10 cellular contexts compared by ENCODE assay signal in the genomic region with DNA sequence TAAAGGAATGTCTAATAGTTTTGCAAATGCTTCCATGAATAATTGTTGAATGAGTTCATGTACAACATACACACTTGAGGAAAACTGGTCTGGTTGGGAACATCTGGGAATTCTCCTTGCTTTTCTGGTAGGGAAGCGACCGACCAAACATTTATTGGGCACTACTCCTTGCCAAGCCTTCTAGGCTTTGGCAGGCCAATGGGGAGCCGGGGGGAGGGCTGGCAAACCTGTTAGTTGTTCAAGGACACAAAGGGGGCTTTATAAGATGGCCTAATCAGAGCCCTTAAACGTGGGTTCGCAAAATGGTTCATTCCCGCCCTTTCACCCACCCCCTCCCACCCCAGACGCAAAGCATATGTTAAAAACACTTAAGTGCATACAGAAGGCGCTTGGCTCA. TPM values are rescaled to one million over a fixed set of nuclear protein-coding genes. Genes with fewer than 3 reads are reported as not detected.
DNase-seq lines count a peak whose midpoint lies in the region; ATAC-seq and TF ChIP-seq lines count a peak whose summit lies in the region.
"Had no signal": no experiment of that assay in that cellular context is flagged by ENCODE, and none has a peak within 500 bp of the region (broad histone marks: within the 10 kb centered on the region; RNA-seq: fewer than 3 reads in every experiment).

No MANE protein-coding gene starts in this region.

- H3K27ac ChIP-seq in lung (ENCODE audit: low read depth in 1 of 2, low read length in 1 of 2) = peak overlapping the region in 1 of 2 donors; percentile 71

- H3K4me1 ChIP-seq in lung (ENCODE audit: control insufficient read depth in 2 of 2, insufficient read depth in 2 of 2, low read length in 2 of 2) = peaks cover 0 to 5% of the 10 kb centered on the region in 2 donors

- H3K27ac Mint-ChIP-seq in activated T-cell treated with anti-CD3 and anti-CD28 coated beads, Interleukin-2, amount 50 U/mL, for 72 hours = no peak overlapping the region
- no peak overlapping the region for H3K27ac Mint-ChIP-seq in activated T-cell treated with anti-CD3 and anti-CD28 coated beads, Interleukin-2, amount 50 U/mL, for 24 hours
- no peak overlapping the region for H3K27ac Mint-ChIP-seq in endothelial cell (ENCODE audit: unreplicated experiment)
- H3K27ac Mint-ChIP-seq: activated naive CD4-positive, alpha-beta T cell treated with anti-CD3 and anti-CD28 coated beads for 36 hours had no signal

- 6 to 8% methylated on average over 8 of the region's 8 CpGs for WGBS in lung, 2 donors

- H3K27me3 Mint-ChIP-seq in activated T-cell treated with anti-CD3 and anti-CD28 coated beads, Interleukin-2, amount 50 U/mL, for 72 hours (ENCODE audit: low read depth) = peaks cover 78% of the 10 kb centered on the region
- H3K27me3 Mint-ChIP-seq in activated T-cell treated with anti-CD3 and anti-CD28 coated beads, Interleukin-2, amount 50 U/mL, for 24 hours = peaks cover 69% of the 10 kb centered on the region
- peaks cover 5% of the 10 kb centered on the region for H3K27me3 Mint-ChIP-seq in endothelial cell (ENCODE audit: unreplicated experiment)

- peaks cover 1 to 5% of the 10 kb centered on the region in 2 donors for H3K36me3 Mint-ChIP-seq in activated T-cell treated with anti-CD3 and anti-CD28 coated beads, Interleukin-2, amount 50 U/mL, for 72 hours (ENCODE audit: insufficient read depth in 2 of 2)
- no peaks in the 10 kb centered on the region for H3K36me3 Mint-ChIP-seq in activated T-cell treated with anti-CD3 and anti-CD28 coated beads, Interleukin-2, amount 50 U/mL, for 24 hours (ENCODE audit: low read depth)
- H3K36me3 Mint-ChIP-seq in endothelial cell (ENCODE audit: low read depth, unreplicated experiment) = no peaks in the 10 kb centered on the region

- no peaks in the 10 kb centered on the region for H3K9me3 ChIP-seq in lung (ENCODE audit: control insufficient read depth in 2 of 2, insufficient read depth in 1 of 2, low read length in 1 of 2)

- H3K36me3 ChIP-seq in lung (ENCODE audit: control insufficient read depth in 2 of 2, insufficient read depth in 2 of 2, low read length in 2 of 2) = no peaks in the 10 kb centered on the region

- H3K27me3 ChIP-seq in lung (ENCODE audit: control insufficient read depth, insufficient read depth) = peaks cover 10% of the 10 kb centered on the region

- TF ChIP-seq CTCF in endothelial cell (IDR thresholded peaks at IDR 0.05; ENCODE audit: unreplicated experiment) (no peak), lung (IDR thresholded peaks at IDR 0.05; ENCODE audit: control extremely low read depth, extremely low read depth) (no peak), GM13977 (IDR thresholded peaks at IDR 0.05; ENCODE audit: extremely low read depth, insufficient read depth, missing control alignments) (no peak)

- H3K9me3 Mint-ChIP-seq in activated T-cell treated with anti-CD3 and anti-CD28 coated beads, Interleukin-2, amount 50 U/mL, for 72 hours = peaks cover 1 to 4% of the 10 kb centered on the region in 2 donors
- no peaks in the 10 kb centered on the region for H3K9me3 Mint-ChIP-seq in activated T-cell treated with anti-CD3 and anti-CD28 coated beads, Interleukin-2, amount 50 U/mL, for 24 hours
- no peaks in the 10 kb centered on the region for H3K9me3 Mint-ChIP-seq in endothelial cell (ENCODE audit: unreplicated experiment)
- H3K9me3 Mint-ChIP-seq: activated naive CD4-positive, alpha-beta T cell treated with anti-CD3 and anti-CD28 coated beads for 36 hours had no signal

- H3K4me3 Mint-ChIP-seq in activated T-cell treated with anti-CD3 and anti-CD28 coated beads, Interleukin-2, amount 50 U/mL, for 72 hours = peak overlapping the region; percentile 10 to 31
- H3K4me3 Mint-ChIP-seq in activated T-cell treated with anti-CD3 and anti-CD28 coated beads, Interleukin-2, amount 50 U/mL, for 24 hours = no peak overlapping the region
- H3K4me3 Mint-ChIP-seq in endothelial cell (ENCODE audit: unreplicated experiment) = peak overlapping the region; percentile 95
- H3K4me3 Mint-ChIP-seq: activated naive CD4-positive, alpha-beta T cell treated with anti-CD3 and anti-CD28 coated beads for 36 hours had no signal

- H3K4me3 ChIP-seq in lung = peak overlapping the region; percentile 39

- no peak for ATAC-seq in activated T-cell treated with anti-CD3 and anti-CD28 coated beads, Interleukin-2, amount 50 U/mL, for 72 hours (replicated peaks in 1 of 2)
- ATAC-seq in lung (ENCODE audit: insufficient read depth, low FRiP score) (peak; percentile 17), HG03432 (IDR thresholded peaks at IDR 0.05; ENCODE audit: unreplicated experiment) (no peak), GM18511 (IDR thresholded peaks at IDR 0.05; ENCODE audit: unreplicated experiment) (no peak)

- in situ Hi-C loops in GM13977 (cut with MboI; ENCODE audit: low pct_unique_long_range_greater_than_20kb, low sequenced_read_pairs, unreplicated experiment) = no loop called here

- no peak for DNase-seq in activated T-cell treated with anti-CD3 and anti-CD28 coated beads, Interleukin-2, amount 50 U/mL, for 72 hours
- no peak for DNase-seq in activated T-cell treated with anti-CD3 and anti-CD28 coated beads, Interleukin-2, amount 50 U/mL, for 24 hours
- peak; percentile 27 for DNase-seq in endothelial cell (ENCODE audit: low spot score)
- no peak for DNase-seq in lung (ENCODE audit: low spot score)
- no peak for DNase-seq in COLO829 (ENCODE audit: low spot score)
- no peak for DNase-seq in GM13977 (ENCODE audit: low spot score)
- DNase-seq: activated naive CD4-positive, alpha-beta T cell treated with anti-CD3 and anti-CD28 coated beads for 36 hours had no signal

- H3K4me1 Mint-ChIP-seq in activated T-cell treated with anti-CD3 and anti-CD28 coated beads, Interleukin-2, amount 50 U/mL, for 72 hours (ENCODE audit: low read depth) = peaks cover 9% of the 10 kb centered on the region
- H3K4me1 Mint-ChIP-seq in activated T-cell treated with anti-CD3 and anti-CD28 coated beads, Interleukin-2, amount 50 U/mL, for 24 hours (ENCODE audit: low read depth) = peaks cover 5% of the 10 kb centered on the region
- peaks cover 31% of the 10 kb centered on the region for H3K4me1 Mint-ChIP-seq in endothelial cell (ENCODE audit: unreplicated experiment)

RNA-seq across cellular contexts. Expression of gene VSNL1, which starts 0.9 kb away (rescaled TPM):
- total RNA-seq in activated T-cell treated with anti-CD3 and anti-CD28 coated beads, Interleukin-2, amount 50 U/mL, for 72 hours = not detected
- 19.6 TPM for total RNA-seq in endothelial cell (ENCODE audit: unreplicated experiment)
- total RNA-seq in lung = 1 to 10 TPM; 1.9 to 6.9 TPM
- 1 to 10 TPM in 1 of 2 donors, under 1 TPM in 1; 0.87 to 1.1 TPM for polyA plus RNA-seq in lung
- total RNA-seq: activated naive CD4-positive, alpha-beta T cell treated with anti-CD3 and anti-CD28 coated beads for 36 hours; pulmonary artery endothelial cell had no signal

RNA-seq across cellular contexts. Expression of gene RAD51AP2, which starts 21.4 kb away (rescaled TPM):
- total RNA-seq in activated T-cell treated with anti-CD3 and anti-CD28 coated beads, Interleukin-2, amount 50 U/mL, for 72 hours = not detected
- 0.44 TPM for total RNA-seq in endothelial cell (ENCODE audit: unreplicated experiment)
- under 1 TPM in 1 of 2 donors, not detected in 1; 0.46 TPM for total RNA-seq in lung
- not detected for polyA plus RNA-seq in lung
- total RNA-seq: activated naive CD4-positive, alpha-beta T cell treated with anti-CD3 and anti-CD28 coated beads for 36 hours; pulmonary artery endothelial cell had no signal
